In genomic region chr17:29433551-29433950, GRCh38 we compare ENCODE assay signal across 13 cellular contexts. TPM values are rescaled to one million over a fixed set of nuclear protein-coding genes. Genes with fewer than 3 reads are reported as not detected.
DNase-seq lines count a peak whose midpoint lies in the region; ATAC-seq and TF ChIP-seq lines count a peak whose summit lies in the region.
"Had no signal": no experiment of that assay in that cellular context is flagged by ENCODE, and none has a peak within 500 bp of the region (broad histone marks: within the 10 kb centered on the region; RNA-seq: fewer than 3 reads in every experiment).

No MANE protein-coding gene starts in this region.

- H3K4me1 ChIP-seq in adipocyte (ENCODE audit: control insufficient read depth, insufficient read depth, low read length), result peaks cover 20% of the 10 kb centered on the region
- peaks cover 10% of the 10 kb centered on the region for H3K4me1 ChIP-seq in lower lobe of right lung

- peak; percentile 47 to 53 for ATAC-seq in lower lobe of right lung
- no peak for ATAC-seq in activated T-cell treated with anti-CD3 and anti-CD28 coated beads, Interleukin-2, amount 50 U/mL, for 72 hours (replicated peaks in 1 of 2)
- ATAC-seq in HG02938 (IDR thresholded peaks at IDR 0.05; ENCODE audit: unreplicated experiment), result no peak
- ATAC-seq: stimulated activated naive CD8-positive, alpha-beta T cell treated with anti-CD3 and anti-CD28 coated beads, Interleukin-15, Interleukin-2, amounts not matched to agents 100 U/mL and 50 U/mL, for 24 hours had no signal

- H3K9ac ChIP-seq in adipocyte (ENCODE audit: low read length), result peak overlapping the region; percentile 16

- intact Hi-C loops in lower lobe of right lung (cut with DNase I), result no loop called here

- H3K36me3 Mint-ChIP-seq in activated T-cell treated with anti-CD3 and anti-CD28 coated beads, Interleukin-2, amount 50 U/mL, for 72 hours (ENCODE audit: insufficient read depth in 2 of 2), result peaks cover 0 to 1% of the 10 kb centered on the region in 2 donors

- H3K4me3 ChIP-seq in BJ (ENCODE audit: low read depth, low read length) (peak overlapping the region; percentile 9; the same call in 1 of the 2 replicates), adipocyte (ENCODE audit: low read length) (no peak overlapping the region), lower lobe of right lung (no peak overlapping the region)

- H3K27me3 Mint-ChIP-seq in activated T-cell treated with anti-CD3 and anti-CD28 coated beads, Interleukin-2, amount 50 U/mL, for 72 hours (ENCODE audit: low read depth), result no peaks in the 10 kb centered on the region
- H3K27me3 Mint-ChIP-seq: brain had no signal

- H3K27me3 ChIP-seq in BJ (ENCODE audit: control insufficient read depth, insufficient read depth, low read length) (no peaks in the 10 kb centered on the region), adipocyte (replicated peaks; ENCODE audit: control insufficient read depth, insufficient read depth, low read length) (no peaks in the 10 kb centered on the region), lower lobe of right lung (ENCODE audit: low read depth) (no peaks in the 10 kb centered on the region)

- H3K27ac ChIP-seq in lower lobe of right lung, result no peak overlapping the region

- H3K4me1 Mint-ChIP-seq in activated T-cell treated with anti-CD3 and anti-CD28 coated beads, Interleukin-2, amount 50 U/mL, for 72 hours (ENCODE audit: low read depth), result peaks cover 7% of the 10 kb centered on the region

- POLR2A ChIA-PET in BJ (lab: Charles Lee), result no interaction called here

- no peak overlapping the region for H3K4me3 Mint-ChIP-seq in activated T-cell treated with anti-CD3 and anti-CD28 coated beads, Interleukin-2, amount 50 U/mL, for 72 hours
- H3K4me3 Mint-ChIP-seq: brain had no signal

- H3K36me3 ChIP-seq in BJ (ENCODE audit: control insufficient read depth, insufficient read depth, low read length) (no peaks in the 10 kb centered on the region; the same call in 1 of the 2 replicates), adipocyte (ENCODE audit: control insufficient read depth, insufficient read depth, low read length, severe bottlenecking) (peaks cover 3% of the 10 kb centered on the region), lower lobe of right lung (no peaks in the 10 kb centered on the region)

- H3K9me3 ChIP-seq in adipocyte (ENCODE audit: control insufficient read depth, low read length), result no peaks in the 10 kb centered on the region
- no peaks in the 10 kb centered on the region for H3K9me3 ChIP-seq in lower lobe of right lung

- no peaks in the 10 kb centered on the region for H3K9me3 Mint-ChIP-seq in activated T-cell treated with anti-CD3 and anti-CD28 coated beads, Interleukin-2, amount 50 U/mL, for 72 hours

- no peak overlapping the region for H3K27ac Mint-ChIP-seq in activated T-cell treated with anti-CD3 and anti-CD28 coated beads, Interleukin-2, amount 50 U/mL, for 72 hours

- CTCF ChIA-PET in BJ (lab: Yijun Ruan, JAX), result interaction anchor here (1.6 kb wide), 1 partner anchor 63 kb away, joined by 3 read pairs; no protein-coding TSS in a partner anchor

- no peak for DNase-seq in BJ (ENCODE audit: low read depth)
- DNase-seq in GM19238 (ENCODE audit: insufficient read length, low spot score), result peak; percentile 0
- DNase-seq in adipocyte (ENCODE audit: low read depth), result no peak
- DNase-seq in lower lobe of right lung, result peak; percentile 53
- DNase-seq in activated T-cell treated with anti-CD3 and anti-CD28 coated beads, Interleukin-2, amount 50 U/mL, for 72 hours, result no peak
- no peak for DNase-seq in HCEC 1CT
- no peak for DNase-seq in NCI-H345 treated with DMSO at 0.1 percent for 48 hours (lab: John Stamatoyannopoulos, UW; ENCODE audit: unreplicated experiment)
- DNase-seq: activated CD4-positive, alpha-beta T cell treated with anti-CD3 and anti-CD28 coated beads, Interleukin-2, amount 50 U/mL, for 4 hours; NCI-H2171; stimulated activated CD4-positive, alpha-beta T cell treated with anti-CD3 and anti-CD28 coated beads, Interleukin-2, amount 100 ng/mL, for 48 hours; stimulated activated naive CD8-positive, alpha-beta T cell treated with anti-CD3 and anti-CD28 coated beads, Interleukin-15, Interleukin-2, amounts not matched to agents 100 U/mL and 50 U/mL, for 24 hours had no signal

- TF ChIP-seq CTCF in BJ (IDR thresholded peaks at IDR 0.05; ENCODE audit: insufficient read depth, low read depth, low read length) (no peak), lower lobe of right lung (IDR thresholded peaks at IDR 0.05) (no peak)

RNA-seq across cellular contexts. Expression of gene TAOK1, which starts 43.4 kb away (rescaled TPM):
- 9.1 and 22.1 TPM in 2 replicates for polyA plus RNA-seq in BJ (2011; rRNA removed)
- 25.3 and 35.8 TPM in 2 replicates for polyA minus RNA-seq in BJ (2011; rRNA and poly(A)+ RNA removed)
- total RNA-seq in lower lobe of right lung, result 70.6 TPM
- total RNA-seq in activated T-cell treated with anti-CD3 and anti-CD28 coated beads, Interleukin-2, amount 50 U/mL, for 72 hours, result 10 to 100 TPM; 39.3 to 48.1 TPM

Comparison
In these comparisons a context has a peak if more than half of its experiments do, and no peak if none do; other contexts are left out.
1. DNase-seq: peak in GM19238 (single experiment) and lower lobe of right lung (single experiment); none in BJ (single experiment), adipocyte (single experiment), activated T-cell treated with anti-CD3 and anti-CD28 coated beads, Interleukin-2, amount 50 U/mL, for 72 hours (0 of 2), HCEC 1CT (single experiment) and NCI-H345 treated with DMSO at 0.1 percent for 48 hours (single experiment).
2. ATAC-seq: peak in lower lobe of right lung (2 of 2); none in activated T-cell treated with anti-CD3 and anti-CD28 coated beads, Interleukin-2, amount 50 U/mL, for 72 hours (0 of 2) and HG02938 (single experiment).